Comparison of ENCODE assay signal across 8 cellular contexts in genomic region chr20:49982346-49983122, GRCh38. TPM values are rescaled to one million over a fixed set of nuclear protein-coding genes. Genes with fewer than 3 reads are reported as not detected.
DNase-seq lines count a peak whose midpoint lies in the region; ATAC-seq and TF ChIP-seq lines count a peak whose summit lies in the region.

Gene SNAI1, plus strand, starts transcription at chr20:49982980. Its CDS starts 80 bp downstream, at chr20:49983060.

- ATAC-seq in GM18868 (IDR thresholded peaks at IDR 0.05; ENCODE audit: unreplicated experiment), result peak; percentile 80
- peak; percentile 79 for ATAC-seq in HG03159 (IDR thresholded peaks at IDR 0.05; ENCODE audit: unreplicated experiment)

- DNase-seq in AG04449 (ENCODE audit: low read depth, low spot score) (no peak), NCI-H226 (peak; percentile 75), cerebellum (ENCODE audit: low spot score) (peak; percentile 89), kidney tubule cell (ENCODE audit: low spot score) (peak; percentile 91)
- peak; percentile 70 for DNase-seq in activated CD4-positive, CD25-positive, alpha-beta regulatory T cell treated with anti-CD3 and anti-CD28 coated beads, Interleukin-2, amount 50 U/mL, for 72 hours
- peak; percentile 50 to 58 for DNase-seq in stimulated activated CD4-positive, alpha-beta T cell treated with anti-CD3 and anti-CD28 coated beads, Interleukin-1b, Interleukin-23, amount 100 ng/mL, for 1 hour (ENCODE audit: low read depth in 2 of 2)

- H3K4me3 ChIP-seq in AG04449 (ENCODE audit: low read depth, low read length), result peak within 1 kb of the TSS; percentile 86

- CTCF ChIA-PET in AG04449 (lab: Yijun Ruan, JAX), result interaction anchor here (0.9 to 17.8 kb wide), 8 partner anchors 9 to 196 kb away, joined by 3 to 984 read pairs (median 11); no protein-coding TSS in a partner anchor

- POLR2A ChIA-PET in AG04449 (lab: Yijun Ruan, JAX), result interaction anchor here (0.8 to 3.2 kb wide), 6 partner anchors 14 to 88 kb away, joined by 3 to 23 read pairs (median 8); no protein-coding TSS in a partner anchor

- TF ChIP-seq CTCF in AG04449 (IDR thresholded peaks at IDR 0.05; ENCODE audit: insufficient read depth, low read length, missing control alignments), result peak; percentile 50

RNA-seq across cellular contexts. Expression of gene SNAI1, which starts in this region (rescaled TPM):
- 0.27 TPM for total RNA-seq in cerebellum

Comparison
In these comparisons a context has a peak if more than half of its experiments do, and no peak if none do; other contexts are left out.
1. Peak in DNase-seq in cerebellum; RNA of the gene not detected or under 1 TPM.